22 cellular contexts compared by ENCODE assay signal in genomic region chr1:22101995-22102394, GRCh38. TPM values are rescaled to one million over a fixed set of nuclear protein-coding genes. Genes with fewer than 3 reads are reported as not detected.
"Had no signal": no experiment of that assay in that cellular context is flagged by ENCODE, and none has a peak within 500 bp of the region (broad histone marks: within the 10 kb centered on the region; RNA-seq: fewer than 3 reads in every experiment).

No MANE protein-coding gene starts in this region.

- H3K4me3 Mint-ChIP-seq: activated naive CD8-positive, alpha-beta T cell treated with anti-CD3 and anti-CD28 coated beads, Interleukin-2, amount 10 ng/mL, durations not matched to agents 7 days and 5 days; stimulated activated memory B cell treated with anti-CD40 and anti-IgM and Interleukin-4, amounts not matched to agents 10 μg/mL and 1 μg/mL and 100 μg/mL, for 72 hours; T-cell; WTC11 had no signal

- H3K4me1 ChIP-seq: breast epithelium, right lobe of liver, suprapubic skin, uterus had no signal

- H3K36me3 ChIP-seq: breast epithelium, uterus had no signal

- H3K9me3 Mint-ChIP-seq: activated naive CD8-positive, alpha-beta T cell treated with anti-CD3 and anti-CD28 coated beads, Interleukin-2, amount 10 ng/mL, durations not matched to agents 7 days and 5 days; activated T-helper 17 cell treated with anti-CD3 and anti-CD28 coated beads, Interleukin-2, amount 50 U/mL, for 72 hours; stimulated activated memory B cell treated with anti-CD40 and anti-IgM and Interleukin-4, amounts not matched to agents 10 μg/mL and 1 μg/mL and 100 μg/mL, for 72 hours; T-cell; WTC11 had no signal

- H3K27me3 Mint-ChIP-seq: activated naive CD8-positive, alpha-beta T cell treated with anti-CD3 and anti-CD28 coated beads, Interleukin-2, amount 10 ng/mL, durations not matched to agents 7 days and 5 days; activated T-helper 17 cell treated with anti-CD3 and anti-CD28 coated beads, Interleukin-2, amount 50 U/mL, for 72 hours; stimulated activated memory B cell treated with anti-CD40 and anti-IgM and Interleukin-4, amounts not matched to agents 10 μg/mL and 1 μg/mL and 100 μg/mL, for 72 hours; T-cell had no signal

- H3K9me3 ChIP-seq: breast epithelium, right lobe of liver, stomach, suprapubic skin, tibial nerve, uterus had no signal

- ATAC-seq: activated T-helper 17 cell treated with anti-CD3 and anti-CD28 coated beads, Interleukin-2, amount 50 U/mL, for 72 hours; left lobe of liver; right lobe of liver; stimulated activated memory B cell treated with anti-CD40 and anti-IgM and Interleukin-4, amounts not matched to agents 10 μg/mL and 1 μg/mL and 100 μg/mL, for 72 hours; T-cell; WTC11 had no signal

- H3K27ac Mint-ChIP-seq: activated naive CD8-positive, alpha-beta T cell treated with anti-CD3 and anti-CD28 coated beads, Interleukin-2, amount 10 ng/mL, durations not matched to agents 7 days and 5 days; WTC11 had no signal

- DNase-seq: activated CD4-positive, alpha-beta T cell treated with anti-CD3 and anti-CD28 coated beads, Interleukin-2, amount 50 U/mL, for 48 hours; activated naive CD8-positive, alpha-beta T cell treated with anti-CD3 and anti-CD28 coated beads, Interleukin-2, amount 10 ng/mL, durations not matched to agents 7 days and 5 days; amniotic stem cell; erythroblast; foreskin fibroblast; occipital lobe; right lobe of liver; stimulated activated CD4-positive, alpha-beta T cell treated with anti-CD3 and anti-CD28 coated beads, Interleukin-2, amount 100 ng/mL, for 24 hours; stomach; T-cell; T-helper 9 cell; uterus had no signal

- H3K27me3 ChIP-seq: breast epithelium, right lobe of liver, stomach, suprapubic skin, tibial nerve, uterus had no signal

- H3K27ac ChIP-seq: breast epithelium, coronary artery, right lobe of liver, skin epidermis, stomach, suprapubic skin, tibial nerve, uterus had no signal

- H3K4me3 ChIP-seq: breast epithelium, coronary artery, right lobe of liver, skin epidermis, stomach, suprapubic skin, tibial nerve, uterus had no signal

RNA-seq across cellular contexts. Expression of gene WNT4, which starts 40.9 kb away (rescaled TPM):
- total RNA-seq: activated naive CD8-positive, alpha-beta T cell treated with anti-CD3 and anti-CD28 coated beads, Interleukin-2, amount 10 ng/mL, durations not matched to agents 7 days and 5 days; activated T-helper 17 cell treated with anti-CD3 and anti-CD28 coated beads, Interleukin-2, amount 50 U/mL, for 72 hours; mononuclear cell; T-cell had no signal
